ENCODE assay signal across 1 cellular context in genomic region chr7:112449902-112450806, GRCh38.
TF ChIP-seq lines count a peak whose summit lies in the region.

IFRD1 (plus strand) TSS chr7:112450460; CDS start chr7:112450689, 229 bp downstream.

TF ChIP-seq in K562, 482 proteins besides CTCF, POLR2A, EP300 and RAD21 (continued from another document and continues in another):
- TF ChIP-seq ZBTB1 (CRISPR knock-in tag; IDR thresholded peaks at IDR 0.05; ENCODE audit: borderline replicate concordance, low read depth): peak; percentile 20; the same call in 1 of the 2 replicates
- TF ChIP-seq LCOR (CRISPR knock-in tag; IDR thresholded peaks at IDR 0.05): peak; percentile 62
- TF ChIP-seq SIX5 (IDR thresholded peaks at IDR 0.05; ENCODE audit: borderline replicate concordance in 1 of 2, insufficient read depth in 1 of 2, low read depth in 1 of 2, low read length in 2 of 2): peak; percentile 88 to 92; a peak in 3 of 4 replicates
- TF ChIP-seq ASH1L (IDR thresholded peaks at IDR 0.05; ENCODE audit: borderline replicate concordance, low read depth, partially characterized antibody): peak; percentile 24
- peak in 1 of 2 experiments; percentile 87; a peak in 2 of 4 replicates for TF ChIP-seq HDAC1 (IDR thresholded peaks at IDR 0.05)
- no peak for TF ChIP-seq EZH2 (IDR thresholded peaks at IDR 0.05; ENCODE audit: borderline replicate concordance, low read depth, low read length)
- 0 out of 2 replicates have a peak, but pooled peaks have one; percentile 11 for TF ChIP-seq SRSF1 (IDR thresholded peaks at IDR 0.05; ENCODE audit: low read depth, low read length)
- peak; percentile 50; the same call in 1 of the 2 replicates for TF ChIP-seq SRSF3 (IDR thresholded peaks at IDR 0.05; ENCODE audit: insufficient read depth, low read length)
- no peak for TF ChIP-seq ZBTB8A (IDR thresholded peaks at IDR 0.05; ENCODE audit: partially characterized antibody)
- peak; percentile 97 for TF ChIP-seq SP1 (CRISPR knock-in tag; IDR thresholded peaks at IDR 0.05)
- TF ChIP-seq CBX1 (IDR thresholded peaks at IDR 0.05; ENCODE audit: low read depth): peak; percentile 89
- TF ChIP-seq ARNT (IDR thresholded peaks at IDR 0.05): peak in 1 of 2 experiments; percentile 69; a peak in 1 of 4 replicates
- 0 out of 2 replicates have a peak, but pooled peaks have one; percentile 38 for TF ChIP-seq NCOA1 (IDR thresholded peaks at IDR 0.05; ENCODE audit: low read depth)
- TF ChIP-seq CEBPG (CRISPR knock-in tag; IDR thresholded peaks at IDR 0.05): no peak
- TF ChIP-seq CEBPG (tag; conservative IDR thresholded peaks at IDR 0.05 in 1 of 2, IDR thresholded peaks at IDR 0.05 in 1 of 2): peak in 1 of 2 experiments; percentile 47; a peak in 1 of 4 replicates
- TF ChIP-seq TFAP4 (CRISPR knock-in tag; IDR thresholded peaks at IDR 0.05; ENCODE audit: borderline replicate concordance): peak; percentile 92
- peak; percentile 27 to 66; a peak in 1 of 4 replicates for TF ChIP-seq NONO (IDR thresholded peaks at IDR 0.05; ENCODE audit: low read depth in 2 of 2, low read length in 1 of 2)
- peak; percentile 68; the same call in 1 of the 2 replicates for TF ChIP-seq ZBTB2 (IDR thresholded peaks at IDR 0.05)
- peak; percentile 73; the same call in 1 of the 2 replicates for TF ChIP-seq ZNF76 (CRISPR knock-in tag; IDR thresholded peaks at IDR 0.05; ENCODE audit: borderline replicate concordance)
- no peak for TF ChIP-seq COPS2 (conservative IDR thresholded peaks at IDR 0.05)
- peak; percentile 66 to 94 (median 91); a peak in 5 of 6 replicates for TF ChIP-seq ZBTB11 (CRISPR knock-in tag; IDR thresholded peaks at IDR 0.05)
- peak; percentile 95; the same call in 1 of the 2 replicates for TF ChIP-seq ETS1 (conservative IDR thresholded peaks at IDR 0.05; ENCODE audit: control insufficient read depth, low read depth, low read length)
- no peak for TF ChIP-seq ADNP (tag; IDR thresholded peaks at IDR 0.05)
- TF ChIP-seq KLF1 (tag; IDR thresholded peaks at IDR 0.05): peak; percentile 80; the same call in 1 of the 2 replicates
- TF ChIP-seq ZNF175 (CRISPR knock-in tag; IDR thresholded peaks at IDR 0.05; ENCODE audit: low read depth): peak; percentile 71; the same call in 1 of the 2 replicates
- peak; percentile 70; the same call in 1 of the 2 replicates for TF ChIP-seq ZNF143 (CRISPR knock-in tag; IDR thresholded peaks at IDR 0.05)
- TF ChIP-seq CHCHD3 (CRISPR knock-in tag; IDR thresholded peaks at IDR 0.05): peak; percentile 85
- TF ChIP-seq RFX5 (IDR thresholded peaks at IDR 0.05; ENCODE audit: low read depth, low read length): peak; percentile 73; the same call in 1 of the 2 replicates
- peak; percentile 59 for TF ChIP-seq E2F8 (IDR thresholded peaks at IDR 0.05; ENCODE audit: low read depth, partially characterized antibody)
- peak; percentile 48 to 72 for TF ChIP-seq MAZ (CRISPR knock-in tag; conservative IDR thresholded peaks at IDR 0.05 in 1 of 2, IDR thresholded peaks at IDR 0.05 in 1 of 2)
- peak in 1 of 2 experiments; percentile 77; a peak in 2 of 4 replicates for TF ChIP-seq ZNF639 (CRISPR knock-in tag; conservative IDR thresholded peaks at IDR 0.05 in 1 of 2, IDR thresholded peaks at IDR 0.05 in 1 of 2)
- peak; percentile 94 for TF ChIP-seq THAP12 (CRISPR knock-in tag; IDR thresholded peaks at IDR 0.05)
- peak; percentile 98 for TF ChIP-seq PML (IDR thresholded peaks at IDR 0.05; ENCODE audit: low read length)
- peak; percentile 100 for TF ChIP-seq MTA3 (IDR thresholded peaks at IDR 0.05; ENCODE audit: borderline replicate concordance)
- TF ChIP-seq ARID2 (IDR thresholded peaks at IDR 0.05): peak; percentile 51; the same call in 1 of the 2 replicates
- peak; percentile 69 for TF ChIP-seq NFIC (IDR thresholded peaks at IDR 0.05)
- TF ChIP-seq POLR2B (IDR thresholded peaks at IDR 0.05; ENCODE audit: low read depth, partially characterized antibody): peak; percentile 100
- TF ChIP-seq PHF8 (IDR thresholded peaks at IDR 0.05; ENCODE audit: borderline replicate concordance, low read length): peak; percentile 98
- TF ChIP-seq SAP30 (IDR thresholded peaks at IDR 0.05; ENCODE audit: borderline replicate concordance, insufficient read depth, low read depth, low read length, poor library complexity, severe bottlenecking): peak; percentile 93
- TF ChIP-seq TCF7 (IDR thresholded peaks at IDR 0.05; ENCODE audit: borderline replicate concordance): 0 out of 2 replicates have a peak, but pooled peaks have one; percentile 20
- TF ChIP-seq SIN3A (IDR thresholded peaks at IDR 0.05; ENCODE audit: borderline replicate concordance in 2 of 2, control insufficient read depth in 1 of 2, low read depth in 2 of 2, low read length in 2 of 2): peak; percentile 61 to 84; a peak in 3 of 4 replicates
- no peak for TF ChIP-seq DLX4 (CRISPR knock-in tag; IDR thresholded peaks at IDR 0.05)
- 0 out of 4 replicates have a peak, but pooled peaks of 1 of the 2 experiments have one; percentile 62 for TF ChIP-seq BCLAF1 (IDR thresholded peaks at IDR 0.05; ENCODE audit: borderline replicate concordance in 1 of 2, control insufficient read depth in 1 of 2, low read depth in 2 of 2, low read length in 1 of 2)
